20 cellular contexts compared by ENCODE assay signal in the genomic region with DNA sequence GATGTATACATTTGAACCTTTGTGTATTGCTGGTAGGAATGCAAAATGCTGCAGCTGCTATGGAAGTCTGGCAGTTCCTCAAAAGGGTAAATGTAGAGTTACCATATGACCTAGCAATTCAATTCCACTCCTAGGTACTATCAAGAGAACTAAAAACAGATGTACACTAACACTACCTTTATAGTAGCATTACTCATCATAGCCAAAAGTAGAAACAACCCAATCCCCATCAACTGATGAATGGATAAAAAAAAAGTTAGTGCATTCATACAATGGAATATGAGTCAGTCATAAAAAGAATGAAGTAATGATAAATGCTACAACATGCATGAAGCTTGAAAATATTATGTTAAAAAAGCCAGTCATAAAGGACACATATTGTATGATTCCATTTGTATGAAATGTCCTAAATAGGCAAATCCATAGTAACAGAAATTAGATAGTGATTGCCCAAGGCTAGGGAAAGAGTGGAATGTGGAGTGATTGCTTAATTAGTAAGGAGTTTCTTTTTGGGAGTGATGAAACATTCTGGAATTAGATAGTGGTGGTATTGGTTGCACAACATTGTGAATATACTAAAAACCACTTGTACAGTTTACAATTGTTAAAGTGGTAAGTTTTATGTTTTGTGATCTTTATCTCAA.
DNase-seq lines count a peak whose midpoint lies in the region; ATAC-seq and TF ChIP-seq lines count a peak whose summit lies in the region.
"Had no signal": no experiment of that assay in that cellular context is flagged by ENCODE, and none has a peak within 500 bp of the region (broad histone marks: within the 10 kb centered on the region; RNA-seq: fewer than 3 reads in every experiment).

No MANE protein-coding gene starts in this region.

- ATAC-seq in esophagus mucosa (peak; percentile 45), right lobe of liver (peak; percentile 72 to 92 (median 90))
- ATAC-seq: stimulated activated memory B cell treated with anti-CD40 and anti-IgM and Interleukin-4, amounts not matched to agents 10 μg/mL and 1 μg/mL and 100 μg/mL, for 72 hours had no signal

- no peak overlapping the region for H2AFZ ChIP-seq in hepatocyte
- H2AFZ ChIP-seq: PC-9 had no signal

- DNase-seq in NCI-H446 treated with DMSO at 0.1 percent for 48 hours (lab: John Stamatoyannopoulos, UW) (peak; percentile 4), NCI-H446 (lab: John Stamatoyannopoulos, UW) (no peak), NCI-H226 (peak; percentile 65), right lobe of liver (no peak), WERI-Rb-1 (no peak), nucleus accumbens (lab: John Stamatoyannopoulos, UW) (no peak), hepatocyte (ENCODE audit: low spot score) (no peak)
- DNase-seq: 8988T; activated CD4-positive, alpha-beta T cell treated with anti-CD3 and anti-CD28 coated beads for 48 hours; activated naive CD4-positive, alpha-beta T cell treated with anti-CD3 and anti-CD28 coated beads, Interleukin-2, amount 10 ng/mL, durations not matched to agents 7 days and 5 days; dorsolateral prefrontal cortex; hippocampal formation; kidney glomerular epithelial cell; NCI-H2171 treated with DMSO at 0.1 percent for 48 hours; PC-9; tibial artery had no signal

- H4K20me1 ChIP-seq in hepatocyte (ENCODE audit: insufficient read depth, poor library complexity, severe bottlenecking), result no peaks in the 10 kb centered on the region

- H3K4me1 ChIP-seq in right lobe of liver (peaks cover 0 to 10% (median 0%) of the 10 kb centered on the region in 4 donors), hepatocyte (ENCODE audit: insufficient read depth) (no peaks in the 10 kb centered on the region)
- H3K4me1 ChIP-seq: esophagus muscularis mucosa, HAP-1, tibial artery had no signal

- TF ChIP-seq POLR2A in right lobe of liver (IDR thresholded peaks at IDR 0.05), result no peak

- H3K9me3 ChIP-seq in right lobe of liver (no peaks in the 10 kb centered on the region), WERI-Rb-1 (ENCODE audit: severe bottlenecking) (no peaks in the 10 kb centered on the region), hepatocyte (ENCODE audit: low read depth) (no peaks in the 10 kb centered on the region)
- H3K9me3 ChIP-seq: esophagus muscularis mucosa, HAP-1, tibial artery had no signal

- H3K27ac ChIP-seq in right lobe of liver, result peak overlapping the region in 2 of 3 donors; percentile 39 to 66
- H3K27ac ChIP-seq in WERI-Rb-1, result no peak overlapping the region
- H3K27ac ChIP-seq in hepatocyte, result no peak overlapping the region
- H3K27ac ChIP-seq: dorsolateral prefrontal cortex, esophagus muscularis mucosa, PC-9, tibial artery had no signal

- H3K4me2 ChIP-seq in hepatocyte, result no peak overlapping the region
- H3K4me2 ChIP-seq: PC-9 had no signal

- no peaks in the 10 kb centered on the region for H3K9me2 ChIP-seq in hepatocyte (replicated peaks; ENCODE audit: insufficient read depth)

- H3K4me3 ChIP-seq in right lobe of liver (no peak overlapping the region), WERI-Rb-1 (ENCODE audit: low read depth, low read length) (no peak overlapping the region), hepatocyte (no peak overlapping the region)
- H3K4me3 ChIP-seq: dorsolateral prefrontal cortex, esophagus muscularis mucosa, HAP-1, PC-9, tibial artery had no signal

- H3K79me2 ChIP-seq in hepatocyte, result no peaks in the 10 kb centered on the region

- TF ChIP-seq CTCF in right lobe of liver (IDR thresholded peaks at IDR 0.05), result no peak
- TF ChIP-seq CTCF in WERI-Rb-1 (IDR thresholded peaks at IDR 0.05; ENCODE audit: low read depth, low read length), result no peak
- TF ChIP-seq CTCF in hepatocyte (IDR thresholded peaks at IDR 0.05; ENCODE audit: poor library complexity), result no peak

- no peaks in the 10 kb centered on the region for H3K36me3 ChIP-seq in right lobe of liver
- no peaks in the 10 kb centered on the region for H3K36me3 ChIP-seq in WERI-Rb-1
- no peaks in the 10 kb centered on the region for H3K36me3 ChIP-seq in hepatocyte (replicated peaks; ENCODE audit: insufficient read depth, low read depth)
- H3K36me3 ChIP-seq: esophagus muscularis mucosa, HAP-1, tibial artery had no signal

- no peaks in the 10 kb centered on the region for H3K27me3 ChIP-seq in right lobe of liver
- H3K27me3 ChIP-seq in WERI-Rb-1 (ENCODE audit: insufficient read depth, low read depth, severe bottlenecking), result no peaks in the 10 kb centered on the region
- no peaks in the 10 kb centered on the region for H3K27me3 ChIP-seq in hepatocyte
- H3K27me3 ChIP-seq: dorsolateral prefrontal cortex, esophagus muscularis mucosa, tibial artery had no signal

- intact Hi-C loops in right lobe of liver (cut with DNase I), result no loop called here

Comparison
In these comparisons a context has a peak if more than half of its experiments do, and no peak if none do; other contexts are left out.
1. DNase-seq: peak in NCI-H446 treated with DMSO at 0.1 percent for 48 hours (single experiment) and NCI-H226 (single experiment); none in NCI-H446 (0 of 2), right lobe of liver (0 of 3), WERI-Rb-1 (single experiment), nucleus accumbens (0 of 56) and hepatocyte (single experiment).
2. H3K27ac ChIP-seq: peak in right lobe of liver (2 of 3); none in WERI-Rb-1 (single experiment) and hepatocyte (single experiment).